ENCODE assay signal across 8 cellular contexts in the genomic region with DNA sequence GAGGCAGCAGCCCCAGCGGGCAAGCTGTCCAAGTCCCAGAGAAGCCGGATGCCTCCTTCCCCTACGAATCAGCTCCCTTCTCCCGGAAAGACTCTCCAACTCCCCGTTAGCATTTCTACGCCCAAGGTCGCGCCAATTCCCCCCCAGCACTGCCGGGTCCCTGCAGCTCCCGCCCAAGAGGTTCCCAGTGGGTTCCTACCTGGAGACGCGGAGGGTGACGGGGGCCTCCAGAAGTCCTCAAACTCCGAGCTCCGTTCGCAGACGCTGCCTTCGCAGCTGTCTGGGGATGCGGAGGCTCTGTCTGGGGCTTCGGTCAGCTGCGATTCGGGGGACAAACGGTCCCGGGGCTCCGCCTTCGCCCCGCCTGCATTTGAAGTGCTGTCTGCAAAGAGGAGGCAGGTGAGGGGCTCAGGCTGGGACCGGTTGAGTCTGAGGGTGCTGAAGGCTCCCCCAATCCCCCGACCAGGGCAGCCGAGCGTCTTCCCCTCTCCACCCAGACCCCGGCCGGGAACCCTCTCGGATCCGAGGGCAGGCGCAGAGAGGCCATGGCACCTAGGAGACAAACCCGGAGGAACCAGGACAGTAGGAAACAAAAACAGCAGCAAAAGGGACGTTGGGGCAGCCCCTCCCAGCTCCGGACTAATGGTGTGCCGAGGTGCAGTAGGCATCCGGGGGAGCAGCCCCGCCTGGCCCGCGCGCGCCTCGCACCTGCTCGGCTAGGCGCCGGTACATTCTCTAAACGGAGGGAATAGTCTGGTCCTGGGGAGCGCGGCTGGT. TPM values are rescaled to one million over a fixed set of nuclear protein-coding genes. Genes with fewer than 3 reads are reported as not detected.
A peak's percentile ranks its signal among the peaks of the same experiment; 100 is the strongest.
DNase-seq lines count a peak whose midpoint lies in the region; ATAC-seq and TF ChIP-seq lines count a peak whose summit lies in the region.

No MANE protein-coding gene starts in this region.

- H3K27ac Mint-ChIP-seq in CD8-positive, alpha-beta T cell, result peak overlapping the region; percentile 94
- no peak overlapping the region for H3K27ac Mint-ChIP-seq in progenitor cell of endocrine pancreas

- no peaks in the 10 kb centered on the region for H3K27me3 Mint-ChIP-seq in CD8-positive, alpha-beta T cell (ENCODE audit: low read depth)
- H3K27me3 Mint-ChIP-seq in progenitor cell of endocrine pancreas, result peaks cover 87% of the 10 kb centered on the region

- DNase-seq in CD8-positive, alpha-beta T cell, result peak in 5 of 7 experiments; percentile 34 to 74 (median 39)
- DNase-seq in activated CD4-positive, alpha-beta T cell treated with anti-CD3 and anti-CD28 coated beads, Interleukin-2, amount 50 U/mL, for 4 hours, result peak; percentile 33
- no peak for DNase-seq in fibroblast of pulmonary artery (ENCODE audit: low read depth)
- peak; percentile 14 for DNase-seq in progenitor cell of endocrine pancreas (ENCODE audit: low spot score, unreplicated experiment)
- no peak for DNase-seq in NCI-H345 treated with DMSO at 0.1 percent for 48 hours (lab: John Stamatoyannopoulos, UW; ENCODE audit: unreplicated experiment)
- DNase-seq in NOMO-1 (lab: John Stamatoyannopoulos, UW; ENCODE audit: unreplicated experiment in 2 of 2), result no peak

- intact Hi-C loops in CD8-positive, alpha-beta T cell (cut with DNase I, micrococcal nuclease), result loop anchor here (5.0 to 10.0 kb wide), 4 partner anchors 171 to 1458 kb away; partner anchors contain the start of gene ZNF644 (in 1 of the 2)

- H3K4me1 ChIP-seq in CD8-positive, alpha-beta T cell (ENCODE audit: insufficient read depth, low read length), result peaks cover 37% of the 10 kb centered on the region

- H3K9me3 Mint-ChIP-seq in CD8-positive, alpha-beta T cell, result no peaks in the 10 kb centered on the region
- no peaks in the 10 kb centered on the region for H3K9me3 Mint-ChIP-seq in progenitor cell of endocrine pancreas (ENCODE audit: low read depth)

- H3K27me3 ChIP-seq in CD8-positive, alpha-beta T cell (ENCODE audit: insufficient read depth, low read length), result no peaks in the 10 kb centered on the region

- POLR2A ChIA-PET in CD8-positive, alpha-beta T cell (lab: Charles Lee), result interaction anchor here (1.0 to 3.8 kb wide), 10 partner anchors 8 to 183 kb away, joined by 3 to 32 read pairs (median 4); no protein-coding TSS in a partner anchor

- H3K36me3 Mint-ChIP-seq in CD8-positive, alpha-beta T cell, result peaks cover 43% of the 10 kb centered on the region
- H3K36me3 Mint-ChIP-seq in progenitor cell of endocrine pancreas (ENCODE audit: insufficient read depth), result no peaks in the 10 kb centered on the region

- peak overlapping the region; percentile 95 for H3K4me3 Mint-ChIP-seq in CD8-positive, alpha-beta T cell
- peak overlapping the region; percentile 31 for H3K4me3 Mint-ChIP-seq in progenitor cell of endocrine pancreas (ENCODE audit: low read depth)

- H3K4me1 Mint-ChIP-seq in CD8-positive, alpha-beta T cell (ENCODE audit: low read depth), result peaks cover 41% of the 10 kb centered on the region
- H3K4me1 Mint-ChIP-seq in progenitor cell of endocrine pancreas (ENCODE audit: low read depth), result peaks cover 27% of the 10 kb centered on the region

- H3K9me3 ChIP-seq in CD8-positive, alpha-beta T cell (ENCODE audit: low read length), result no peaks in the 10 kb centered on the region

- H3K36me3 ChIP-seq in CD8-positive, alpha-beta T cell (ENCODE audit: insufficient read depth, low read length), result no peaks in the 10 kb centered on the region

- peak overlapping the region; percentile 67 for H3K27ac ChIP-seq in CD8-positive, alpha-beta T cell (ENCODE audit: low read depth, low read length)

- no peak for TF ChIP-seq CTCF in CD8-positive, alpha-beta T cell (IDR thresholded peaks at IDR 0.05)
- TF ChIP-seq CTCF in fibroblast of pulmonary artery (IDR thresholded peaks at IDR 0.05; ENCODE audit: low read length, missing control alignments), result no peak
- TF ChIP-seq CTCF in progenitor cell of endocrine pancreas (IDR thresholded peaks at IDR 0.05; ENCODE audit: unreplicated experiment), result no peak

- peak; percentile 18 for ATAC-seq in CD8-positive, alpha-beta T cell
- peak; percentile 2 for ATAC-seq in HG03460 (IDR thresholded peaks at IDR 0.05; ENCODE audit: unreplicated experiment)
- ATAC-seq in HG02678 (IDR thresholded peaks at IDR 0.05; ENCODE audit: unreplicated experiment), result no peak

- CTCF ChIA-PET in CD8-positive, alpha-beta T cell (lab: Charles Lee), result interaction anchor here (1.1 to 7.1 kb wide), 10 partner anchors 8 to 184 kb away, joined by 3 to 54 read pairs (median 5); partner anchors contain the start of genes GLMN and RPAP2

- peak overlapping the region; percentile 94 for H3K4me3 ChIP-seq in CD8-positive, alpha-beta T cell (ENCODE audit: low read depth, low read length)
- peak overlapping the region; percentile 23 for H3K4me3 ChIP-seq in fibroblast of pulmonary artery (replicated peaks; ENCODE audit: low read depth, low read length)

RNA-seq across cellular contexts. Expression of gene GFI1, which starts 3.9 kb away (rescaled TPM):
- 10 to 100 TPM; 30.6 to 32.6 TPM for total RNA-seq in CD8-positive, alpha-beta T cell
- 0.17 and 0.31 TPM in 2 replicates for total RNA-seq in progenitor cell of endocrine pancreas

Comparison
In these comparisons a context has a peak if more than half of its experiments do, and no peak if none do; other contexts are left out.
1. DNase-seq: peak in CD8-positive, alpha-beta T cell (5 of 7), activated CD4-positive, alpha-beta T cell treated with anti-CD3 and anti-CD28 coated beads, Interleukin-2, amount 50 U/mL, for 4 hours (2 of 2) and progenitor cell of endocrine pancreas (single experiment); none in fibroblast of pulmonary artery (single experiment), NCI-H345 treated with DMSO at 0.1 percent for 48 hours (single experiment) and NOMO-1 (0 of 2).
2. RNA of gene GFI1, which starts 3.9 kb away (total RNA-seq): 30.6 to 32.6 TPM in CD8-positive, alpha-beta T cell; 0.17 to 0.31 TPM in progenitor cell of endocrine pancreas; every median in the first group is over 10 times any median in the second.